Comparison of ENCODE assay signal across 1 cellular context in the genomic region with DNA sequence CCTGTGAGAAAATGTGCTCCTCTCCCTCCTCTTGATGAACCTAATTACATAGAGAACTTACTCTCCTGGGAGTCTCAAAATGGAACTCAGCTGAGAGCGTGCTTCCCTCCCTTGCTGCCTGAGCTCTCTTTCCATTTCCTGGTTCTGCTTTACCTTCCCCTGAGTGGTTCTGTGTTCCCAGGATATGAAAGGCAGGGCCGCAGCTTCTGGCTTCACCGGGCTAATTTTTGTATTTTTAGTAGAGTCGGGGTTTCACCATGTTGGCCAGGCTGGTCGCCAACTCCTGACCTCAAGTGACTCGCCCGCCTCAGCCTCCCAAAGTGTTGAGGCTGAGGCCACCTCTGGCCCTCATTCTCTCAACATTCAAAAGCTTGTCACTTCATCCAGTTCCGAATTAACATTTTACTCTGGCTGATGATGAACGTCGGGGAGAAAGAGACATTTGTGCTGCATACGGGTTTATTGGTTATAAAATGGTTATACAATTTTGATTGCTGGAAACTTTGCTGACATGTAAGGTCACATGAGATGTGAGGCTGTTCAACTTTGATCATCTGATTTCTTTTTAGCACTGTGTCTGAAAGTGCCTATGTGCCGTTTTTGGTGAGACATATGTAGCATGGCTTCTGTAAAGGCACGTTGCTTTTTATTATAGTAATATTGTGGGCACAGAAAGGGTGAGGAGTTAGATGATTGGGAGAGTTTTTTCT.
TF ChIP-seq lines count a peak whose summit lies in the region.

No MANE protein-coding gene starts in this region.

TF ChIP-seq in WTC11, 78 proteins besides CTCF, POLR2A, EP300 and RAD21:
- TF ChIP-seq ETV6 (CRISPR knock-in tag; IDR thresholded peaks at IDR 0.05) (no peak), IRF2 (CRISPR knock-in tag; IDR thresholded peaks at IDR 0.05; ENCODE audit: borderline replicate concordance, low read depth) (no peak), SOX15 (CRISPR knock-in tag; IDR thresholded peaks at IDR 0.05) (no peak), JUN (CRISPR knock-in tag; IDR thresholded peaks at IDR 0.05) (no peak), HMGA2 (CRISPR knock-in tag; IDR thresholded peaks at IDR 0.05) (no peak), SP1 (CRISPR knock-in tag; conservative IDR thresholded peaks at IDR 0.05) (no peak), NR2C2 (CRISPR knock-in tag; IDR thresholded peaks at IDR 0.05) (no peak), NR1H2 (CRISPR knock-in tag; IDR thresholded peaks at IDR 0.05) (no peak), SMAD3 (CRISPR knock-in tag; IDR thresholded peaks at IDR 0.05; ENCODE audit: borderline replicate concordance) (no peak), NFATC4 (CRISPR knock-in tag; IDR thresholded peaks at IDR 0.05) (no peak)
- TF ChIP-seq, protein P1, sequence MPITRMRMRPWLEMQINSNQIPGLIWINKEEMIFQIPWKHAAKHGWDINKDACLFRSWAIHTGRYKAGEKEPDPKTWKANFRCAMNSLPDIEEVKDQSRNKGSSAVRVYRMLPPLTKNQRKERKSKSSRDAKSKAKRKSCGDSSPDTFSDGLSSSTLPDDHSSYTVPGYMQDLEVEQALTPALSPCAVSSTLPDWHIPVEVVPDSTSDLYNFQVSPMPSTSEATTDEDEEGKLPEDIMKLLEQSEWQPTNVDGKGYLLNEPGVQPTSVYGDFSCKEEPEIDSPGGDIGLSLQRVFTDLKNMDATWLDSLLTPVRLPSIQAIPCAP (CRISPR knock-in tag; IDR thresholded peaks at IDR 0.05) = no peak
- TF ChIP-seq, protein P2, sequence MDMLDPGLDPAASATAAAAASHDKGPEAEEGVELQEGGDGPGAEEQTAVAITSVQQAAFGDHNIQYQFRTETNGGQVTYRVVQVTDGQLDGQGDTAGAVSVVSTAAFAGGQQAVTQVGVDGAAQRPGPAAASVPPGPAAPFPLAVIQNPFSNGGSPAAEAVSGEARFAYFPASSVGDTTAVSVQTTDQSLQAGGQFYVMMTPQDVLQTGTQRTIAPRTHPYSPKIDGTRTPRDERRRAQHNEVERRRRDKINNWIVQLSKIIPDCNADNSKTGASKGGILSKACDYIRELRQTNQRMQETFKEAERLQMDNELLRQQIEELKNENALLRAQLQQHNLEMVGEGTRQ (CRISPR knock-in tag; IDR thresholded peaks at IDR 0.05) = no peak
- TF ChIP-seq, protein P3, sequence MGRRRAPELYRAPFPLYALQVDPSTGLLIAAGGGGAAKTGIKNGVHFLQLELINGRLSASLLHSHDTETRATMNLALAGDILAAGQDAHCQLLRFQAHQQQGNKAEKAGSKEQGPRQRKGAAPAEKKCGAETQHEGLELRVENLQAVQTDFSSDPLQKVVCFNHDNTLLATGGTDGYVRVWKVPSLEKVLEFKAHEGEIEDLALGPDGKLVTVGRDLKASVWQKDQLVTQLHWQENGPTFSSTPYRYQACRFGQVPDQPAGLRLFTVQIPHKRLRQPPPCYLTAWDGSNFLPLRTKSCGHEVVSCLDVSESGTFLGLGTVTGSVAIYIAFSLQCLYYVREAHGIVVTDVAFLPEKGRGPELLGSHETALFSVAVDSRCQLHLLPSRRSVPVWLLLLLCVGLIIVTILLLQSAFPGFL (CRISPR knock-in tag; IDR thresholded peaks at IDR 0.05; ENCODE audit: borderline replicate concordance) = no peak
- TF ChIP-seq, protein P4, sequence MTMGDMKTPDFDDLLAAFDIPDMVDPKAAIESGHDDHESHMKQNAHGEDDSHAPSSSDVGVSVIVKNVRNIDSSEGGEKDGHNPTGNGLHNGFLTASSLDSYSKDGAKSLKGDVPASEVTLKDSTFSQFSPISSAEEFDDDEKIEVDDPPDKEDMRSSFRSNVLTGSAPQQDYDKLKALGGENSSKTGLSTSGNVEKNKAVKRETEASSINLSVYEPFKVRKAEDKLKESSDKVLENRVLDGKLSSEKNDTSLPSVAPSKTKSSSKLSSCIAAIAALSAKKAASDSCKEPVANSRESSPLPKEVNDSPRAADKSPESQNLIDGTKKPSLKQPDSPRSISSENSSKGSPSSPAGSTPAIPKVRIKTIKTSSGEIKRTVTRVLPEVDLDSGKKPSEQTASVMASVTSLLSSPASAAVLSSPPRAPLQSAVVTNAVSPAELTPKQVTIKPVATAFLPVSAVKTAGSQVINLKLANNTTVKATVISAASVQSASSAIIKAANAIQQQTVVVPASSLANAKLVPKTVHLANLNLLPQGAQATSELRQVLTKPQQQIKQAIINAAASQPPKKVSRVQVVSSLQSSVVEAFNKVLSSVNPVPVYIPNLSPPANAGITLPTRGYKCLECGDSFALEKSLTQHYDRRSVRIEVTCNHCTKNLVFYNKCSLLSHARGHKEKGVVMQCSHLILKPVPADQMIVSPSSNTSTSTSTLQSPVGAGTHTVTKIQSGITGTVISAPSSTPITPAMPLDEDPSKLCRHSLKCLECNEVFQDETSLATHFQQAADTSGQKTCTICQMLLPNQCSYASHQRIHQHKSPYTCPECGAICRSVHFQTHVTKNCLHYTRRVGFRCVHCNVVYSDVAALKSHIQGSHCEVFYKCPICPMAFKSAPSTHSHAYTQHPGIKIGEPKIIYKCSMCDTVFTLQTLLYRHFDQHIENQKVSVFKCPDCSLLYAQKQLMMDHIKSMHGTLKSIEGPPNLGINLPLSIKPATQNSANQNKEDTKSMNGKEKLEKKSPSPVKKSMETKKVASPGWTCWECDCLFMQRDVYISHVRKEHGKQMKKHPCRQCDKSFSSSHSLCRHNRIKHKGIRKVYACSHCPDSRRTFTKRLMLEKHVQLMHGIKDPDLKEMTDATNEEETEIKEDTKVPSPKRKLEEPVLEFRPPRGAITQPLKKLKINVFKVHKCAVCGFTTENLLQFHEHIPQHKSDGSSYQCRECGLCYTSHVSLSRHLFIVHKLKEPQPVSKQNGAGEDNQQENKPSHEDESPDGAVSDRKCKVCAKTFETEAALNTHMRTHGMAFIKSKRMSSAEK (CRISPR knock-in tag; IDR thresholded peaks at IDR 0.05; ENCODE audit: borderline replicate concordance) = no peak
